Comparison of ENCODE assay signal across 1 cellular context in genomic region chr2:42854207-42854818, GRCh38.
TF ChIP-seq lines count a peak whose summit lies in the region.

No MANE protein-coding gene starts in this region.

TF ChIP-seq in GM23338, 12 proteins besides CTCF, POLR2A, EP300 and RAD21 (continued from another document):
- TF ChIP-seq, protein P1, sequence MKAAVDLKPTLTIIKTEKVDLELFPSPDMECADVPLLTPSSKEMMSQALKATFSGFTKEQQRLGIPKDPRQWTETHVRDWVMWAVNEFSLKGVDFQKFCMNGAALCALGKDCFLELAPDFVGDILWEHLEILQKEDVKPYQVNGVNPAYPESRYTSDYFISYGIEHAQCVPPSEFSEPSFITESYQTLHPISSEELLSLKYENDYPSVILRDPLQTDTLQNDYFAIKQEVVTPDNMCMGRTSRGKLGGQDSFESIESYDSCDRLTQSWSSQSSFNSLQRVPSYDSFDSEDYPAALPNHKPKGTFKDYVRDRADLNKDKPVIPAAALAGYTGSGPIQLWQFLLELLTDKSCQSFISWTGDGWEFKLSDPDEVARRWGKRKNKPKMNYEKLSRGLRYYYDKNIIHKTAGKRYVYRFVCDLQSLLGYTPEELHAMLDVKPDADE (IDR thresholded peaks at IDR 0.05), result no peak
- TF ChIP-seq STAT1 (IDR thresholded peaks at IDR 0.05; ENCODE audit: unreplicated experiment) (no peak), ZNF114 (CRISPR knock-in tag; IDR thresholded peaks at IDR 0.05) (no peak), EZH2phosphoT487 (IDR thresholded peaks at IDR 0.05; ENCODE audit: unreplicated experiment) (no peak), ZNF462 (CRISPR knock-in tag; IDR thresholded peaks at IDR 0.05) (no peak)
- TF ChIP-seq, protein P2, sequence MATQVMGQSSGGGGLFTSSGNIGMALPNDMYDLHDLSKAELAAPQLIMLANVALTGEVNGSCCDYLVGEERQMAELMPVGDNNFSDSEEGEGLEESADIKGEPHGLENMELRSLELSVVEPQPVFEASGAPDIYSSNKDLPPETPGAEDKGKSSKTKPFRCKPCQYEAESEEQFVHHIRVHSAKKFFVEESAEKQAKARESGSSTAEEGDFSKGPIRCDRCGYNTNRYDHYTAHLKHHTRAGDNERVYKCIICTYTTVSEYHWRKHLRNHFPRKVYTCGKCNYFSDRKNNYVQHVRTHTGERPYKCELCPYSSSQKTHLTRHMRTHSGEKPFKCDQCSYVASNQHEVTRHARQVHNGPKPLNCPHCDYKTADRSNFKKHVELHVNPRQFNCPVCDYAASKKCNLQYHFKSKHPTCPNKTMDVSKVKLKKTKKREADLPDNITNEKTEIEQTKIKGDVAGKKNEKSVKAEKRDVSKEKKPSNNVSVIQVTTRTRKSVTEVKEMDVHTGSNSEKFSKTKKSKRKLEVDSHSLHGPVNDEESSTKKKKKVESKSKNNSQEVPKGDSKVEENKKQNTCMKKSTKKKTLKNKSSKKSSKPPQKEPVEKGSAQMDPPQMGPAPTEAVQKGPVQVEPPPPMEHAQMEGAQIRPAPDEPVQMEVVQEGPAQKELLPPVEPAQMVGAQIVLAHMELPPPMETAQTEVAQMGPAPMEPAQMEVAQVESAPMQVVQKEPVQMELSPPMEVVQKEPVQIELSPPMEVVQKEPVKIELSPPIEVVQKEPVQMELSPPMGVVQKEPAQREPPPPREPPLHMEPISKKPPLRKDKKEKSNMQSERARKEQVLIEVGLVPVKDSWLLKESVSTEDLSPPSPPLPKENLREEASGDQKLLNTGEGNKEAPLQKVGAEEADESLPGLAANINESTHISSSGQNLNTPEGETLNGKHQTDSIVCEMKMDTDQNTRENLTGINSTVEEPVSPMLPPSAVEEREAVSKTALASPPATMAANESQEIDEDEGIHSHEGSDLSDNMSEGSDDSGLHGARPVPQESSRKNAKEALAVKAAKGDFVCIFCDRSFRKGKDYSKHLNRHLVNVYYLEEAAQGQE (IDR thresholded peaks at IDR 0.05; ENCODE audit: unreplicated experiment), result no peak
